In genomic region chr4:156998500-156999174, GRCh38 we compare ENCODE assay signal across 1 cellular context.
TF ChIP-seq lines count a peak whose summit lies in the region.

No MANE protein-coding gene starts in this region.

TF ChIP-seq in HCT116, 20 proteins besides CTCF, POLR2A, EP300 and RAD21 (continued from another document):
- TF ChIP-seq REST (IDR thresholded peaks at IDR 0.05; ENCODE audit: low read depth) (no peak), SP1 (IDR thresholded peaks at IDR 0.05; ENCODE audit: low read depth) (no peak), POLR2AphosphoS5 (IDR thresholded peaks at IDR 0.05; ENCODE audit: low read depth, low read length) (no peak), EZH2phosphoT487 (IDR thresholded peaks at IDR 0.05; ENCODE audit: borderline replicate concordance) (no peak), ZFX (IDR thresholded peaks at IDR 0.05) (no peak), ATF3 (IDR thresholded peaks at IDR 0.05) (no peak), TCF7L2 (IDR thresholded peaks at IDR 0.05; ENCODE audit: borderline replicate concordance, extremely low read depth, insufficient read depth, insufficient read length) (no peak), ELF1 (IDR thresholded peaks at IDR 0.05; ENCODE audit: borderline replicate concordance, low read depth) (no peak), CBX3 (IDR thresholded peaks at IDR 0.05; ENCODE audit: low read depth) (no peak), FOSL1 (IDR thresholded peaks at IDR 0.05; ENCODE audit: low read depth) (no peak)
